27 cellular contexts compared by ENCODE assay signal in the genomic region with DNA sequence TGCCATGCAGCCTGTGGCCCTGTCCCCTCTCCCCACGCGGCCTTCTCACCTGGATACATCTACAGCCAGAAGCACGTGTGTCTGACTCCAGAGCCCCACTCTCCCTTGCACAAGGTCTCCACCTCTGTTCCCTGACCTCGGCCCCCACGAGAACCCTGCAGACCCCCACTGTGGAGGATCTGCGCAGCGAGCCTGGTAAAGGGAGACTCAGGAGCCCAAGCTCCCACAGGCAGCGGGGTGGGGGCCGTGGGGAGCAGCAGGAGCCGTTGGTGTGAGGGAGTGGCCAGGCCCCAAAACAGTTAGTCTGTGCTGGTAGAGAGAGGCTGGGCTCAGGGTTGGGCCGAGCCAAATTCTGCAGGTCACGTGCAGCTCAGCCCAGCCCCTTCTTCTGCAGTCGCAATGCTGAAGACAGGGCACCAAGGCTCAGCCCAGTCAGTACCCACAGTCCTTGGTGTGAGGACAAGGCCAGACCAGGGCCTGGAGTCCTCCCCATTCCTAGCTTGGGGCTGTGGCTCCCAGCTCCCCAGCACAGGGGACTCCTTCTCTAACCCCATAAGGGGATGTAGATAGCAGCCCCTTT. TPM values are rescaled to one million over a fixed set of nuclear protein-coding genes. Genes with fewer than 3 reads are reported as not detected.
"Had no signal": no experiment of that assay in that cellular context is flagged by ENCODE, and none has a peak within 500 bp of the region (broad histone marks: within the 10 kb centered on the region; RNA-seq: fewer than 3 reads in every experiment).

No MANE protein-coding gene starts in this region.

- H3K27ac ChIP-seq: adrenal gland, ascending aorta, dorsolateral prefrontal cortex, lower lobe of right lung, stomach, suprapubic skin, tibial nerve, VCaP had no signal

- DNase-seq: activated CD4-positive, alpha-beta T cell treated with anti-CD3 and anti-CD28 coated beads, Interleukin-2, amount 10 ng/mL, durations not matched to agents 24 days and 14 days; activated CD8-positive, alpha-beta memory T cell treated with anti-CD3 and anti-CD28 coated beads, Interleukin-2, amount 10 ng/mL, durations not matched to agents 7 days and 5 days; activated CD8-positive, alpha-beta T cell treated with anti-CD3 and anti-CD28 coated beads for 36 hours; activated gamma-delta T cell treated with Interleukin-2 at 50 U/mL for 16 hours; adrenal gland; central memory CD4-positive, alpha-beta T cell; dorsolateral prefrontal cortex; effector memory CD8-positive, alpha-beta T cell; foreskin melanocyte; lower lobe of right lung; mesendoderm; nephron progenitor cell; nucleus accumbens; small intestine; stimulated activated CD4-positive, alpha-beta T cell treated with anti-CD3 and anti-CD28 coated beads, Interleukin-2, amount 100 ng/mL, for 24 hours; stomach had no signal

- ATAC-seq: activated CD4-positive, CD25-positive, alpha-beta regulatory T cell treated with anti-CD3 and anti-CD28 coated beads, Interleukin-2, amount 50 U/mL, for 24 hours; activated CD8-positive, alpha-beta memory T cell treated with anti-CD3 and anti-CD28 coated beads, Interleukin-2, amount 10 ng/mL, durations not matched to agents 7 days and 5 days; activated CD8-positive, alpha-beta T cell treated with anti-CD3 and anti-CD28 coated beads for 36 hours; effector memory CD8-positive, alpha-beta T cell; esophagus mucosa; left lobe of liver; lower lobe of right lung; mucosa of descending colon; sciatic nerve; stimulated activated memory B cell treated with anti-CD40 and anti-IgM and Interleukin-4, amounts not matched to agents 10 μg/mL and 1 μg/mL and 100 μg/mL, for 72 hours had no signal

- H3K27me3 ChIP-seq: adrenal gland, ascending aorta had no signal

- H3K9me3 ChIP-seq: adrenal gland, lower lobe of right lung, mucosa of descending colon had no signal

- H3K4me3 ChIP-seq: adrenal gland, ascending aorta, dorsolateral prefrontal cortex, lower lobe of right lung, mucosa of descending colon, stomach, suprapubic skin, tibial nerve had no signal

- H3K4me1 ChIP-seq: ascending aorta had no signal

- H3K36me3 ChIP-seq: adrenal gland, ascending aorta, lower lobe of right lung, stomach, suprapubic skin, tibial nerve had no signal

RNA-seq across cellular contexts. Expression of a gene that starts 28.7 kb away (rescaled TPM):
- polyA plus RNA-seq: endothelial cell of umbilical vein, stomach had no signal
